ENCODE assay signal across 27 cellular contexts in the genomic region with DNA sequence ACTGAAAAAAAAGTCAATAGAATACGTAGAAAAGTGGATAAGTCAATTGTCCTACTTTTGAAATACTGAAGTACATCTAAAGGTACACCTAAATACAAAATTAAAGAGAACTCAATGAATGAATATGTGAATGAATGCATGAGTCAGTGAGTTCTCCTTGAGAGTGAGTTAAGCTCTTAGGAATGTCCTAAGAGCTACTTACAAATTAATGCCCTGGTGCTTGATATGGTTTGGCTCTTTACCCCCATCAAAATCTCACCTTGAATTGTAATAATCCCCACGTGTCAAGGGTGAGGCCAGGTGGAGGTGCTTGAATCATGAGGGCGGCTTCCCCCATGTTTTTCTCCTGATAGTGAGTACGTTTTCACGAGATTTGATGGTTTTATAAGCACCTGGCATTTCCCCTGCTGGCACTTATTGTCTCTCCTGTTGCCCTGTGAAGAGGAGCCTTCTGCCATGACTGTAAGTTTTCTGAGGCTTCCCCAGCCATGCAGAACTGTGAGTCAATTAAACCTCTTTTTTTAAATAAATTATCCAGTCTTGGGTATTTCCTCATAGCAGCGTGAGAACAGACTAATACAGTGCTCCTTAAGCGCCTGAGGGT.
DNase-seq lines count a peak whose midpoint lies in the region; ATAC-seq and TF ChIP-seq lines count a peak whose summit lies in the region.
"Had no signal": no experiment of that assay in that cellular context is flagged by ENCODE, and none has a peak within 500 bp of the region (broad histone marks: within the 10 kb centered on the region; RNA-seq: fewer than 3 reads in every experiment).

No MANE protein-coding gene starts in this region.

- H3K4me2 ChIP-seq in SK-N-SH: no peak overlapping the region
- H3K4me2 ChIP-seq: GM23338 had no signal

- no peak for ATAC-seq in SK-N-SH treated with all-trans-retinoic acid at 6 μM for 48 hours
- peak; percentile 87 for ATAC-seq in foreskin keratinocyte
- ATAC-seq in naive thymus-derived CD8-positive, alpha-beta T cell: no peak
- no peak for ATAC-seq in left cardiac atrium
- ATAC-seq: GM23338; stimulated activated naive CD8-positive, alpha-beta T cell treated with anti-CD3 and anti-CD28 coated beads, Interleukin-15, amount 100 ng/mL, for 72 hours had no signal

- no peaks in the 10 kb centered on the region for H3K79me2 ChIP-seq in SK-N-SH (ENCODE audit: insufficient read depth)

- peaks cover 5% of the 10 kb centered on the region; the same call in 1 of the 2 replicates for H3K27me3 ChIP-seq in SK-N-SH (ENCODE audit: insufficient read depth)
- no peaks in the 10 kb centered on the region for H3K27me3 ChIP-seq in foreskin keratinocyte
- H3K27me3 ChIP-seq: MG63, transverse colon had no signal

- H3K9me3 ChIP-seq in SK-N-SH: no peaks in the 10 kb centered on the region
- H3K9me3 ChIP-seq: Caco-2, MG63, transverse colon had no signal

- no peaks in the 10 kb centered on the region for H3K9me3 Mint-ChIP-seq in naive thymus-derived CD8-positive, alpha-beta T cell
- H3K9me3 Mint-ChIP-seq: activated CD4-positive, alpha-beta T cell treated with anti-CD3 and anti-CD28 coated beads, Interleukin-2, amount 10 ng/mL, durations not matched to agents 7 days and 5 days; GM23338; mesothelial cell of epicardium; nephron progenitor cell; stimulated activated naive CD8-positive, alpha-beta T cell treated with anti-CD3 and anti-CD28 coated beads, Interleukin-15, amount 100 ng/mL, for 72 hours had no signal

- no peak overlapping the region for H3K4me3 ChIP-seq in SK-N-SH (ENCODE audit: low read depth in 2 of 2, low read length in 1 of 2)
- H3K4me3 ChIP-seq: GM23338, MG63, transverse colon had no signal

- no peak overlapping the region for H3K4me3 Mint-ChIP-seq in naive thymus-derived CD8-positive, alpha-beta T cell
- H3K4me3 Mint-ChIP-seq: activated CD4-positive, alpha-beta T cell treated with anti-CD3 and anti-CD28 coated beads, Interleukin-2, amount 10 ng/mL, durations not matched to agents 7 days and 5 days; B cell; GM23338; mesothelial cell of epicardium; nephron progenitor cell; stimulated activated naive CD8-positive, alpha-beta T cell treated with anti-CD3 and anti-CD28 coated beads, Interleukin-15, amount 100 ng/mL, for 72 hours had no signal

- no peaks in the 10 kb centered on the region for H4K20me1 ChIP-seq in SK-N-SH (ENCODE audit: insufficient read depth)

- H3K36me3 Mint-ChIP-seq in naive thymus-derived CD8-positive, alpha-beta T cell: no peaks in the 10 kb centered on the region
- H3K36me3 Mint-ChIP-seq: mesothelial cell of epicardium had no signal

- TF ChIP-seq RAD21 in SK-N-SH (IDR thresholded peaks at IDR 0.05; ENCODE audit: low read length): no peak

- H3K9me2 ChIP-seq in SK-N-SH: no peaks in the 10 kb centered on the region

- peaks cover 0 to 10% (median 1%) of the 10 kb centered on the region in 5 donors for H3K27me3 Mint-ChIP-seq in naive thymus-derived CD8-positive, alpha-beta T cell
- H3K27me3 Mint-ChIP-seq: B cell had no signal

- CTCF ChIA-PET in SK-N-SH (lab: Yijun Ruan, JAX): no interaction called here

- DNase-seq in SK-N-SH (no peak), astrocyte of the hippocampus (ENCODE audit: low read depth, low spot score) (peak; percentile 48), foreskin keratinocyte (peak; percentile 84 to 92), NCI-H526 (lab: John Stamatoyannopoulos, UW) (no peak), HuH-7 (ENCODE audit: low spot score) (no peak), left cardiac atrium (no peak)
- DNase-seq in naive thymus-derived CD8-positive, alpha-beta T cell: no peak
- DNase-seq: activated CD4-positive, alpha-beta T cell treated with anti-CD3 and anti-CD28 coated beads, Interleukin-2, amount 10 ng/mL, durations not matched to agents 7 days and 5 days; activated CD8-positive, alpha-beta memory T cell treated with anti-CD3 and anti-CD28 coated beads, Interleukin-2, amount 50 U/mL, for 48 hours; activated gamma-delta T cell; amygdala; Caco-2; cerebellar nuclear complex; effector CD4-positive, alpha-beta T cell; hippocampal formation; kidney glomerular epithelial cell; MG63; nephron progenitor cell; small intestine; stimulated activated CD4-positive, alpha-beta T cell treated with anti-CD3 and anti-CD28 coated beads, Interleukin-4, amount 100 ng/mL, for 1 hour; stimulated activated naive CD8-positive, alpha-beta T cell treated with anti-CD3 and anti-CD28 coated beads, Interleukin-15, amount 100 ng/mL, for 72 hours; transverse colon had no signal

- H3K36me3 ChIP-seq in SK-N-SH (replicated peaks in 1 of 2; ENCODE audit: control insufficient read depth in 1 of 2, insufficient read depth in 2 of 2, low read length in 1 of 2): no peaks in the 10 kb centered on the region
- H3K36me3 ChIP-seq: MG63, transverse colon had no signal

- no peak overlapping the region for H2AFZ ChIP-seq in SK-N-SH (ENCODE audit: low read depth)
- H2AFZ ChIP-seq: GM23338 had no signal

- POLR2A ChIA-PET in SK-N-SH (lab: Yijun Ruan, JAX): no interaction called here
- POLR2A ChIA-PET in naive thymus-derived CD8-positive, alpha-beta T cell (lab: Charles Lee): no interaction called here

- 82% methylated on average over 7 of the region's 7 CpGs for WGBS in SK-N-SH (ENCODE audit: low lambda C conversion rate)

- H3K9ac ChIP-seq in SK-N-SH: no peak overlapping the region

- H3K4me1 ChIP-seq in SK-N-SH (ENCODE audit: control insufficient read depth in 1 of 2, insufficient read depth in 2 of 2, low read depth in 1 of 2, low read length in 1 of 2) (peaks cover 0 to 18% of the 10 kb centered on the region in 2 experiments; a peak in 2 of 4 replicates), foreskin keratinocyte (peaks cover 37% of the 10 kb centered on the region)
- H3K4me1 ChIP-seq: transverse colon had no signal

- H3K4me1 Mint-ChIP-seq in naive thymus-derived CD8-positive, alpha-beta T cell: peaks cover 0 to 2% (median 0%) of the 10 kb centered on the region in 4 donors
- H3K4me1 Mint-ChIP-seq: activated CD4-positive, alpha-beta T cell treated with anti-CD3 and anti-CD28 coated beads, Interleukin-2, amount 10 ng/mL, durations not matched to agents 7 days and 5 days; GM23338; nephron progenitor cell; stimulated activated naive CD8-positive, alpha-beta T cell treated with anti-CD3 and anti-CD28 coated beads, Interleukin-15, amount 100 ng/mL, for 72 hours had no signal

- TF ChIP-seq CTCF in SK-N-SH (IDR thresholded peaks at IDR 0.05) (no peak), foreskin keratinocyte (conservative IDR thresholded peaks at IDR 0.05) (no peak)

- TF ChIP-seq EP300 in SK-N-SH (IDR thresholded peaks at IDR 0.05; ENCODE audit: borderline replicate concordance in 1 of 2, low read depth in 1 of 2, low read length in 1 of 2): no peak

- intact Hi-C loops in left cardiac atrium (cut with DNase I): no loop called here

- H3K27ac Mint-ChIP-seq in naive thymus-derived CD8-positive, alpha-beta T cell: no peak overlapping the region
- H3K27ac Mint-ChIP-seq: activated CD4-positive, alpha-beta T cell treated with anti-CD3 and anti-CD28 coated beads, Interleukin-2, amount 10 ng/mL, durations not matched to agents 7 days and 5 days; B cell; GM23338; mesothelial cell of epicardium; nephron progenitor cell had no signal

- H3K27ac ChIP-seq in SK-N-SH (ENCODE audit: low read depth in 2 of 2, low read length in 1 of 2) (no peak overlapping the region), foreskin keratinocyte (peak overlapping the region; percentile 67)
- H3K27ac ChIP-seq: 22Rv1, transverse colon had no signal

- peaks cover 19% of the 10 kb centered on the region for H3F3A ChIP-seq in SK-N-SH (replicated peaks; ENCODE audit: insufficient read depth)

TF ChIP-seq in SK-N-SH, 30 proteins besides CTCF, POLR2A, EP300 and RAD21:
- TF ChIP-seq ELF1 (IDR thresholded peaks at IDR 0.05): no peak
- TF ChIP-seq JUND (IDR thresholded peaks at IDR 0.05): peak; percentile 15; the same call in 1 of the 2 replicates
- peak; percentile 11; the same call in 1 of the 2 replicates for TF ChIP-seq FOSL2 (IDR thresholded peaks at IDR 0.05; ENCODE audit: borderline replicate concordance, low read depth)

TF ChIP-seq in SK-N-SH treated with all-trans-retinoic acid at 6 μM for 48 hours, 23 proteins besides CTCF, POLR2A, EP300 and RAD21:
- TF ChIP-seq ZNF565 (CRISPR knock-in tag; conservative IDR thresholded peaks at IDR 0.05; ENCODE audit: low read depth) (no peak), SNAI2 (CRISPR knock-in tag; IDR thresholded peaks at IDR 0.05) (no peak), ZFP3 (CRISPR knock-in tag; IDR thresholded peaks at IDR 0.05) (no peak), ZNF8 (CRISPR knock-in tag; IDR thresholded peaks at IDR 0.05) (no peak), TCF4 (CRISPR knock-in tag; IDR thresholded peaks at IDR 0.05; ENCODE audit: borderline replicate concordance) (no peak), CSDC2 (CRISPR knock-in tag; IDR thresholded peaks at IDR 0.05) (no peak), ARNTL (CRISPR knock-in tag; IDR thresholded peaks at IDR 0.05; ENCODE audit: borderline replicate concordance, low read depth) (no peak), ESRRG (CRISPR knock-in tag; IDR thresholded peaks at IDR 0.05) (no peak), PPARA (CRISPR knock-in tag; IDR thresholded peaks at IDR 0.05; ENCODE audit: borderline replicate concordance) (no peak), ZNF70 (CRISPR knock-in tag; IDR thresholded peaks at IDR 0.05) (no peak), BACH2 (CRISPR knock-in tag; IDR thresholded peaks at IDR 0.05; ENCODE audit: borderline replicate concordance) (no peak), OSR1 (CRISPR knock-in tag; IDR thresholded peaks at IDR 0.05) (no peak), PATZ1 (CRISPR knock-in tag; IDR thresholded peaks at IDR 0.05; ENCODE audit: borderline replicate concordance) (no peak), ISL1 (CRISPR knock-in tag; IDR thresholded peaks at IDR 0.05) (no peak), ZFP30 (CRISPR knock-in tag; IDR thresholded peaks at IDR 0.05) (no peak)

Comparison
In these comparisons a context has a peak if more than half of its experiments do, and no peak if none do; other contexts are left out.
1. DNase-seq: peak in astrocyte of the hippocampus (single experiment) and foreskin keratinocyte (2 of 2); none in SK-N-SH (single experiment), naive thymus-derived CD8-positive, alpha-beta T cell (0 of 10), NCI-H526 (0 of 2), HuH-7 (single experiment) and left cardiac atrium (single experiment).